ENCODE assay signal across 11 cellular contexts in genomic region chr9:109108318-109108717, GRCh38. TPM values are rescaled to one million over a fixed set of nuclear protein-coding genes. Genes with fewer than 3 reads are reported as not detected.
A peak's percentile ranks its signal among the peaks of the same experiment; 100 is the strongest.
DNase-seq lines count a peak whose midpoint lies in the region; ATAC-seq and TF ChIP-seq lines count a peak whose summit lies in the region.
"Had no signal": no experiment of that assay in that cellular context is flagged by ENCODE, and none has a peak within 500 bp of the region (broad histone marks: within the 10 kb centered on the region; RNA-seq: fewer than 3 reads in every experiment).

No MANE protein-coding gene starts in this region.

- DNase-seq in DMS79 treated with DMSO at 0.1 percent for 48 hours (lab: John Stamatoyannopoulos, UW) = peak; percentile 8
- DNase-seq in DMS79 (lab: John Stamatoyannopoulos, UW) = no peak
- peak; percentile 16 for DNase-seq in NOMO-1 treated with dmso at 0.1 percent for 144 hours (lab: John Stamatoyannopoulos, UW; ENCODE audit: unreplicated experiment)
- peak; percentile 76 for DNase-seq in choroid plexus epithelial cell (ENCODE audit: low read depth)
- DNase-seq in gastrocnemius medialis = no peak
- no peak for DNase-seq in dedifferentiated amniotic fluid mesenchymal stem cell (ENCODE audit: extremely low spot score)
- DNase-seq in neuronal stem cell (ENCODE audit: low spot score) = no peak
- DNase-seq: small intestine, tibial artery had no signal

- H3K27me3 ChIP-seq in gastrocnemius medialis = no peaks in the 10 kb centered on the region
- H3K27me3 ChIP-seq in neuronal stem cell (ENCODE audit: control insufficient read depth in 3 of 3, insufficient read depth in 3 of 3, low read depth in 1 of 3, low read length in 3 of 3) = no peaks in the 10 kb centered on the region
- H3K27me3 ChIP-seq: tibial artery had no signal

- no peak overlapping the region for H3K14ac ChIP-seq in neuronal stem cell (ENCODE audit: low read length)

- H3K4me3 ChIP-seq in choroid plexus epithelial cell (ENCODE audit: low read depth, low read length) (no peak overlapping the region), gastrocnemius medialis (peak overlapping the region in 1 of 4 donors; percentile 0), neuronal stem cell (ENCODE audit: low read length in 2 of 2) (no peak overlapping the region)
- H3K4me3 ChIP-seq: tibial artery had no signal

- H3K9ac ChIP-seq in neuronal stem cell (ENCODE audit: low read depth, low read length, poor library complexity) = no peak overlapping the region

- H3K79me1 ChIP-seq in neuronal stem cell (ENCODE audit: low read depth, low read length) = no peaks in the 10 kb centered on the region

- H2BK5ac ChIP-seq in neuronal stem cell (ENCODE audit: low read length) = no peak overlapping the region

- ATAC-seq in gastrocnemius medialis (peak in 1 of 2 donors; percentile 42), HG02759 (IDR thresholded peaks at IDR 0.05; ENCODE audit: unreplicated experiment) (no peak)

- H4K8ac ChIP-seq in neuronal stem cell (ENCODE audit: low read depth, low read length) = no peak overlapping the region

- TF ChIP-seq CTCF in choroid plexus epithelial cell (conservative IDR thresholded peaks at IDR 0.05; ENCODE audit: low read depth, low read length) (no peak), gastrocnemius medialis (IDR thresholded peaks at IDR 0.05 in 4 of 5, conservative IDR thresholded peaks at IDR 0.05 in 1 of 5) (no peak)

- H3K18ac ChIP-seq in neuronal stem cell (ENCODE audit: low read length) = no peak overlapping the region

- no peak overlapping the region for H3K4me2 ChIP-seq in neuronal stem cell (ENCODE audit: insufficient read depth, low read length, poor library complexity, severe bottlenecking)

- no peak overlapping the region for H2BK12ac ChIP-seq in neuronal stem cell (ENCODE audit: low read length)

- H3K4me1 ChIP-seq in gastrocnemius medialis (peaks cover 60 to 63% of the 10 kb centered on the region in 2 donors), neuronal stem cell (ENCODE audit: control insufficient read depth in 2 of 2, insufficient read depth in 1 of 2, low read depth in 1 of 2, low read length in 2 of 2) (peaks cover 0 to 2% of the 10 kb centered on the region in 2 donors)

- in situ Hi-C loops in gastrocnemius medialis (cut with MboI; ENCODE audit: low sequenced_read_pairs in 4 of 4) = loop anchor here in 1 of 4 donors (10.0 to 25.0 kb wide), 2 partner anchors 206 to 1821 kb away; partner anchors contain the start of gene RAD23B

- H4K91ac ChIP-seq in neuronal stem cell (ENCODE audit: low read depth, low read length, poor library complexity) = no peak overlapping the region

- H3K27ac ChIP-seq in gastrocnemius medialis (peak overlapping the region; percentile 76 to 98 (median 88)), neuronal stem cell (replicated peaks; ENCODE audit: low read length) (no peak overlapping the region)
- H3K27ac ChIP-seq: 22Rv1 had no signal

- H3K23ac ChIP-seq in neuronal stem cell (ENCODE audit: low read depth, low read length, poor library complexity) = no peak overlapping the region

- no peak overlapping the region for H3K4ac ChIP-seq in neuronal stem cell (ENCODE audit: low read length)

- no peak overlapping the region for H2AK5ac ChIP-seq in neuronal stem cell (ENCODE audit: low read depth, low read length)

- no peak overlapping the region for H2AFZ ChIP-seq in neuronal stem cell (ENCODE audit: low read length)

- no peak overlapping the region for H2BK120ac ChIP-seq in neuronal stem cell (ENCODE audit: low read depth, low read length)

- H2BK15ac ChIP-seq in neuronal stem cell (ENCODE audit: low read length) = no peak overlapping the region

- no peaks in the 10 kb centered on the region for H3K36me3 ChIP-seq in gastrocnemius medialis
- H3K36me3 ChIP-seq in neuronal stem cell (replicated peaks in 1 of 2; ENCODE audit: control insufficient read depth in 2 of 2, insufficient read depth in 2 of 2, low read length in 2 of 2) = peaks cover 0 to 33% of the 10 kb centered on the region in 2 donors

- H3K9me3 ChIP-seq in gastrocnemius medialis (no peaks in the 10 kb centered on the region), neuronal stem cell (replicated peaks in 1 of 2; ENCODE audit: control insufficient read depth in 2 of 2, insufficient read depth in 1 of 2, low read depth in 1 of 2, low read length in 2 of 2) (peaks cover 0 to 21% of the 10 kb centered on the region in 2 donors)
- H3K9me3 ChIP-seq: tibial artery had no signal

- intact Hi-C loops in gastrocnemius medialis (cut with DNase I; ENCODE audit: low total_unique reads) = no loop called here

- TF ChIP-seq POLR2A in gastrocnemius medialis (IDR thresholded peaks at IDR 0.05) = no peak

- no CpG with 5 or more reads among the region's 4 CpGs for WGBS in neuronal stem cell (ENCODE audit: extremely low coverage in 2 of 2, insufficient read length in 2 of 2, insufficient replicate concordance in 1 of 2), 2 donors

RNA-seq across cellular contexts. Expression of gene TMEM245, which starts 11.4 kb away (rescaled TPM):
- total RNA-seq in gastrocnemius medialis = 100 to 1,000 TPM in 1 of 4 donors, 10 to 100 TPM in 3; 45.7 to 121 (median 71.4) TPM
- polyA plus RNA-seq in neuronal stem cell (2013, experiment 1 of 2) = 46.2 TPM
- 48.0 TPM for polyA plus RNA-seq in neuronal stem cell (2013, experiment 2 of 2)

RNA-seq across cellular contexts. Expression of gene FRRS1L, which starts 58.7 kb away (rescaled TPM):
- under 1 TPM in 1 of 4 donors, not detected in 3; 0.02 TPM for total RNA-seq in gastrocnemius medialis
- 3.4 TPM for polyA plus RNA-seq in neuronal stem cell (2013, experiment 1 of 2)
- 3.5 TPM for polyA plus RNA-seq in neuronal stem cell (2013, experiment 2 of 2)

Comparison
In these comparisons a context has a peak if more than half of its experiments do, and no peak if none do; other contexts are left out.
1. DNase-seq: peak in DMS79 treated with DMSO at 0.1 percent for 48 hours (single experiment), NOMO-1 treated with dmso at 0.1 percent for 144 hours (single experiment) and choroid plexus epithelial cell (single experiment); none in DMS79 (single experiment), gastrocnemius medialis (0 of 2), dedifferentiated amniotic fluid mesenchymal stem cell (single experiment) and neuronal stem cell (single experiment).